8 cellular contexts compared by ENCODE assay signal in genomic region chr22:29842740-29843139, GRCh38. TPM values are rescaled to one million over a fixed set of nuclear protein-coding genes. Genes with fewer than 3 reads are reported as not detected.
DNase-seq lines count a peak whose midpoint lies in the region; ATAC-seq and TF ChIP-seq lines count a peak whose summit lies in the region.

No MANE protein-coding gene starts in this region.

- H3K4me3 ChIP-seq in AG10803 (ENCODE audit: low read length) (no peak overlapping the region), mesendoderm (ENCODE audit: low read length) (no peak overlapping the region)

- no peak overlapping the region for H4K8ac ChIP-seq in mesendoderm (ENCODE audit: low read depth, low read length)

- no peak overlapping the region for H3K27ac ChIP-seq in mesendoderm (ENCODE audit: low read depth, low read length)

- peaks cover 1% of the 10 kb centered on the region for H3K79me1 ChIP-seq in mesendoderm (ENCODE audit: low read length)

- H3K36me3 ChIP-seq in mesendoderm (ENCODE audit: control insufficient read depth, insufficient read depth, low read length): no peaks in the 10 kb centered on the region

- H3K4me1 ChIP-seq in mesendoderm (ENCODE audit: control insufficient read depth, low read depth, low read length): peaks cover 2% of the 10 kb centered on the region

- peak; percentile 92 for DNase-seq in AG10803 (ENCODE audit: low read depth)
- DNase-seq in HK-2 (ENCODE audit: unreplicated experiment): peak; percentile 14
- peak; percentile 11 for DNase-seq in brain pericyte (ENCODE audit: low read depth, low spot score)
- DNase-seq in mesendoderm: peak; percentile 24
- DNase-seq in stimulated activated naive CD4-positive, alpha-beta T cell (lab: John Stamatoyannopoulos, UW): no peak
- DNase-seq in 8988T: no peak
- DNase-seq in mesenteric fat pad (ENCODE audit: low spot score): no peak

- H3K4me2 ChIP-seq in mesendoderm (ENCODE audit: low read length): no peak overlapping the region

- ATAC-seq in HG03135 (IDR thresholded peaks at IDR 0.05; ENCODE audit: unreplicated experiment): no peak

- no CpG with 5 or more reads among the region's 2 CpGs for WGBS in mesendoderm (ENCODE audit: extremely low coverage, insufficient coverage, low lambda C conversion rate)

- H4K5ac ChIP-seq in mesendoderm (ENCODE audit: low read length): no peak overlapping the region

- no peak overlapping the region for H3K18ac ChIP-seq in mesendoderm (ENCODE audit: low read length)

- H2BK15ac ChIP-seq in mesendoderm (replicated peaks; ENCODE audit: low read depth): no peak overlapping the region

- no peak for TF ChIP-seq CTCF in AG10803 (conservative IDR thresholded peaks at IDR 0.05; ENCODE audit: low read length)

- no peaks in the 10 kb centered on the region for H3K79me2 ChIP-seq in mesendoderm (ENCODE audit: control insufficient read depth, insufficient read depth, low read length)

- H3K4ac ChIP-seq in mesendoderm (ENCODE audit: low read depth, low read length): no peak overlapping the region

- H3K23ac ChIP-seq in mesendoderm (ENCODE audit: low read length): no peak overlapping the region

- H2AK5ac ChIP-seq in mesendoderm (ENCODE audit: low read length): no peak overlapping the region

- H3K56ac ChIP-seq in mesendoderm (ENCODE audit: low read length): no peak overlapping the region

- H3K9ac ChIP-seq in mesendoderm (ENCODE audit: low read length): no peak overlapping the region

- H3K27me3 ChIP-seq in mesendoderm (ENCODE audit: insufficient read depth, low read length, poor library complexity): no peaks in the 10 kb centered on the region

- no peak overlapping the region for H2BK120ac ChIP-seq in mesendoderm (ENCODE audit: low read depth, low read length)

- H2BK5ac ChIP-seq in mesendoderm (ENCODE audit: low read length): no peak overlapping the region

RNA-seq across cellular contexts. Expression of gene ASCC2, which starts 4.7 kb away (rescaled TPM):
- polyA plus RNA-seq in mesendoderm (2013, experiment 1 of 2): 40.2 TPM
- 41.6 TPM for polyA plus RNA-seq in mesendoderm (2013, experiment 2 of 2)
- total RNA-seq in mesenteric fat pad: 73.9 TPM

RNA-seq across cellular contexts. Expression of gene MTMR3, which starts 40.2 kb away (rescaled TPM):
- polyA plus RNA-seq in mesendoderm (2013, experiment 1 of 2): 6.5 TPM
- 6.0 TPM for polyA plus RNA-seq in mesendoderm (2013, experiment 2 of 2)
- total RNA-seq in mesenteric fat pad: 52.8 TPM

Comparison
In these comparisons a context has a peak if more than half of its experiments do, and no peak if none do; other contexts are left out.
1. DNase-seq: peak in AG10803 (single experiment), HK-2 (single experiment), brain pericyte (single experiment) and mesendoderm (single experiment); none in stimulated activated naive CD4-positive, alpha-beta T cell (0 of 6), 8988T (single experiment) and mesenteric fat pad (single experiment).